Comparison of ENCODE assay signal across 11 cellular contexts in genomic region chr2:27185331-27186026, GRCh38. TPM values are rescaled to one million over a fixed set of nuclear protein-coding genes. Genes with fewer than 3 reads are reported as not detected.
DNase-seq lines count a peak whose midpoint lies in the region; ATAC-seq and TF ChIP-seq lines count a peak whose summit lies in the region.
"Had no signal": no experiment of that assay in that cellular context is flagged by ENCODE, and none has a peak within 500 bp of the region (broad histone marks: within the 10 kb centered on the region; RNA-seq: fewer than 3 reads in every experiment).

No MANE protein-coding gene starts in this region.

- POLR2A ChIA-PET in AG04449 (lab: Yijun Ruan, JAX): interaction anchor here (0.7 kb wide), 1 partner anchor 110 kb away, joined by 3 read pairs; no protein-coding TSS in a partner anchor

- DNase-seq in AG04449 (ENCODE audit: low read depth, low spot score) (peak; percentile 75), NCI-H1694 (lab: John Stamatoyannopoulos, UW) (peak; percentile 54), colonic mucosa (no peak), mucosa of gallbladder (ENCODE audit: low spot score) (peak; percentile 36), T-helper 17 cell (no peak)
- no peak for DNase-seq in stimulated activated naive CD4-positive, alpha-beta T cell treated with Interleukin-2 at 50 U/mL for 16 hours (lab: John Stamatoyannopoulos, UW)
- DNase-seq: activated CD4-positive, alpha-beta T cell treated with anti-CD3 and anti-CD28 coated beads, Interleukin-2, amount 10 ng/mL, durations not matched to agents 24 days and 14 days; effector CD4-positive, alpha-beta T cell had no signal

- H3K36me3 ChIP-seq in colonic mucosa: no peaks in the 10 kb centered on the region

- peaks cover 43% of the 10 kb centered on the region for H3K27me3 Mint-ChIP-seq in T-helper 17 cell

- H3K27me3 ChIP-seq in colonic mucosa: no peaks in the 10 kb centered on the region

- no peaks in the 10 kb centered on the region for H3K4me1 ChIP-seq in colonic mucosa

- H3K27ac ChIP-seq in colonic mucosa: peak overlapping the region; percentile 59

- H3K27ac Mint-ChIP-seq in T-helper 17 cell: no peak overlapping the region
- H3K27ac Mint-ChIP-seq: activated CD4-positive, alpha-beta T cell treated with anti-CD3 and anti-CD28 coated beads, Interleukin-2, amount 10 ng/mL, durations not matched to agents 24 days and 14 days had no signal

- no peaks in the 10 kb centered on the region for H3K4me1 Mint-ChIP-seq in T-helper 17 cell

- no peak overlapping the region for H3K9ac ChIP-seq in colonic mucosa (ENCODE audit: low read depth in 2 of 2, low read length in 2 of 2)

- no peaks in the 10 kb centered on the region for H3K9me3 ChIP-seq in colonic mucosa
- no peaks in the 10 kb centered on the region for H3K9me3 ChIP-seq in T-helper 17 cell (ENCODE audit: control insufficient read depth, low read length, poor library complexity, severe bottlenecking)

- intact Hi-C loops in colonic mucosa (cut with DNase I): no loop called here

- CTCF ChIA-PET in AG04449 (lab: Yijun Ruan, JAX): interaction anchor here (0.9 to 10.7 kb wide), 14 partner anchors 9 to 224 kb away, joined by 3 to 217 read pairs (median 5); partner anchors contain the start of gene PREB

- TF ChIP-seq CTCF in AG04449 (IDR thresholded peaks at IDR 0.05; ENCODE audit: insufficient read depth, low read length, missing control alignments) (no peak), colonic mucosa (IDR thresholded peaks at IDR 0.05) (no peak)

- no peak overlapping the region for H3K4me3 Mint-ChIP-seq in T-helper 17 cell
- H3K4me3 Mint-ChIP-seq: activated CD4-positive, alpha-beta T cell treated with anti-CD3 and anti-CD28 coated beads, Interleukin-2, amount 10 ng/mL, durations not matched to agents 24 days and 14 days; CD14-positive monocyte had no signal

- ATAC-seq in T-helper 17 cell (no peak), GM19463 (IDR thresholded peaks at IDR 0.05; ENCODE audit: unreplicated experiment) (no peak), GM21515 (IDR thresholded peaks at IDR 0.05; ENCODE audit: unreplicated experiment) (no peak)

- H3K4me3 ChIP-seq in AG04449 (ENCODE audit: low read depth, low read length): no peak overlapping the region; the same call in 1 of the 2 replicates
- no peak overlapping the region for H3K4me3 ChIP-seq in colonic mucosa

- H3K36me3 Mint-ChIP-seq in T-helper 17 cell (ENCODE audit: low read depth): no peaks in the 10 kb centered on the region
- H3K36me3 Mint-ChIP-seq: CD14-positive monocyte had no signal

RNA-seq across cellular contexts. Expression of gene ATRAID, which starts 26.4 kb away (rescaled TPM):
- total RNA-seq in colonic mucosa: 10 to 100 TPM; 80.7 to 83.4 TPM
- total RNA-seq in mucosa of gallbladder: 104 TPM
- total RNA-seq in T-helper 17 cell: 10 to 100 TPM; 59.7 to 76.8 TPM

RNA-seq across cellular contexts. Expression of gene SLC5A6, which starts 26.6 kb away (rescaled TPM):
- total RNA-seq in colonic mucosa: 10 to 100 TPM; 19.4 to 57.5 TPM
- 24.9 TPM for total RNA-seq in mucosa of gallbladder
- 100 to 1,000 TPM; 147 to 190 TPM for total RNA-seq in T-helper 17 cell

RNA-seq across cellular contexts. Expression of gene CAD, which starts 31.7 kb away (rescaled TPM):
- total RNA-seq in colonic mucosa (10 to 100 TPM; 11.1 to 49.1 TPM), mucosa of gallbladder (26.7 TPM), T-helper 17 cell (10 to 100 TPM; 27.2 to 30.0 TPM)

RNA-seq across cellular contexts. Expression of gene TCF23, which starts 36.7 kb away (rescaled TPM):
- total RNA-seq in colonic mucosa (under 1 TPM; 0.05 to 0.07 TPM), mucosa of gallbladder (0.12 TPM), T-helper 17 cell (not detected)
- total RNA-seq: activated CD4-positive, alpha-beta T cell treated with anti-CD3 and anti-CD28 coated beads, Interleukin-2, amount 10 ng/mL, durations not matched to agents 24 days and 14 days had no signal

RNA-seq across cellular contexts. Expression of gene PRR30, which starts 46.3 kb away (rescaled TPM):
- total RNA-seq in colonic mucosa (not detected), mucosa of gallbladder (not detected), T-helper 17 cell (not detected)
- total RNA-seq: activated CD4-positive, alpha-beta T cell treated with anti-CD3 and anti-CD28 coated beads, Interleukin-2, amount 10 ng/mL, durations not matched to agents 24 days and 14 days had no signal

Comparison
In these comparisons a context has a peak if more than half of its experiments do, and no peak if none do; other contexts are left out.
1. DNase-seq: peak in AG04449 (single experiment), NCI-H1694 (single experiment) and mucosa of gallbladder (single experiment); none in colonic mucosa (single experiment), stimulated activated naive CD4-positive, alpha-beta T cell treated with Interleukin-2 at 50 U/mL for 16 hours (single experiment) and T-helper 17 cell (0 of 3).